Comparison of ENCODE assay signal across 8 cellular contexts in the genomic region with DNA sequence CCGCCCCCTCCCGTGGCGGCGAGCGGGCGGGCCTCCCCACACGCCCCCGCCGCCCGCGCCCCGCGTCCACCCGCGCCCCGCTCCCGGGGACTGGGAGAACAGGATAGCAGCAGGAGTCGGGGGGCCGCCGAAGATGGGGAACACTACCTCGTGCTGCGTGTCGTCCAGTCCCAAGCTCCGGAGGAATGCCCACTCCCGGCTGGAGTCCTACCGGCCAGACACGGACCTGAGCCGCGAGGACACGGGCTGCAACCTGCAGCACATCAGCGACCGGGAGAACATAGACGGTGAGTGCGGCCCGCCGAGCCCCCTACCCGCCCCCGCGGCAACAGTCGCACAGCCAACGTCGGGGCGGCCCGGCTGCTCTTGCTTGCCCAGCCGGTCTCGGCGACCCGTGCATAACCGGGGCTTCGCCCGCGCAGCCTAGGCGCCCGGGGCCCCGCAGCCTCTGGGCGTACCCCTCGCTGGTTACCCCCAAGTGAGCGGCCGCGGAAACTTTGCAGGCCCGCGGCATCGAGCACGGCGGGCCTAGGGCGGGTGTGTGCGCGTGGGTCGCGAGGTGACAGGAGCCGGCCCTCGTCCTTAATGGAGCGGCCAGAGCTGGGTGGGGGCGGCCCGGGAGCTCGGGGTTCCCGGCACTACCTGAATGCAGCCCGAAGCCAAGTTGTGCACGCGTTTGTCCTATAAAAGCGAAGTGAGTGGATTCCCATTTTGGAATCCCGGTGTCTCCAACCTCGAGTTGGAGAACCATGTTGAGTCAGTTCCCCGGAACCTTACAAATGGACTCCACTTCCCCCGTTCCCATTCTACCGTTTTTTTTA. TPM values are rescaled to one million over a fixed set of nuclear protein-coding genes. Genes with fewer than 3 reads are reported as not detected.
DNase-seq lines count a peak whose midpoint lies in the region; ATAC-seq and TF ChIP-seq lines count a peak whose summit lies in the region.

No MANE protein-coding gene starts in this region.

- H3K9me3 ChIP-seq in HUES48 (ENCODE audit: control insufficient read depth, insufficient read depth, low read length) (no peaks in the 10 kb centered on the region), mesodermal cell (ENCODE audit: control insufficient read depth, low read length) (no peaks in the 10 kb centered on the region)

- peaks cover 22% of the 10 kb centered on the region for H3K4me1 ChIP-seq in HUES48 (ENCODE audit: control insufficient read depth, insufficient read depth, low read length)
- peaks cover 3% of the 10 kb centered on the region for H3K4me1 ChIP-seq in mesodermal cell (ENCODE audit: control insufficient read depth, insufficient read depth, low read length, poor library complexity, severe bottlenecking)

- ATAC-seq in GM19397 (IDR thresholded peaks at IDR 0.05; ENCODE audit: unreplicated experiment) (peak; percentile 3), GM19328 (IDR thresholded peaks at IDR 0.05; ENCODE audit: unreplicated experiment) (no peak)

- no peaks in the 10 kb centered on the region for H3K27me3 ChIP-seq in HUES48 (ENCODE audit: control insufficient read depth, insufficient read depth, low read length)

- peaks cover 17% of the 10 kb centered on the region for H3K36me3 ChIP-seq in HUES48 (ENCODE audit: control insufficient read depth, insufficient read depth, low read length)
- H3K36me3 ChIP-seq in mesodermal cell (ENCODE audit: control insufficient read depth, insufficient read depth, low read length), result peaks cover 23% of the 10 kb centered on the region

- DNase-seq in AG09309 (ENCODE audit: low read depth), result no peak
- DNase-seq in activated CD4-positive, alpha-beta T cell treated with anti-CD3 and anti-CD28 coated beads, Interleukin-2, amount 50 U/mL, for 4 hours, result peak; percentile 17 to 29
- DNase-seq in effector CD4-positive, alpha-beta T cell, result peak; percentile 18

- no peak overlapping the region for H3K27ac ChIP-seq in HUES48 (ENCODE audit: low read depth, low read length)
- H3K27ac ChIP-seq in mesodermal cell (ENCODE audit: low read depth, low read length, severe bottlenecking), result no peak overlapping the region
- peak overlapping the region; percentile 50 for H3K27ac ChIP-seq in temporal lobe (ENCODE audit: low read depth, low read length)

- H3K9ac ChIP-seq in HUES48 (ENCODE audit: low read depth, low read length), result peak overlapping the region; percentile 60

- H3K4me3 ChIP-seq in AG09309 (ENCODE audit: control insufficient read depth, low read depth, low read length) (peak overlapping the region; percentile 88), HUES48 (ENCODE audit: low read depth, low read length) (peak overlapping the region; percentile 86), mesodermal cell (ENCODE audit: extremely low read depth, insufficient read depth, low read length, poor library complexity, severe bottlenecking) (peak overlapping the region; percentile 85)

- TF ChIP-seq CTCF in AG09309 (IDR thresholded peaks at IDR 0.05; ENCODE audit: control insufficient read depth, insufficient read depth, low read depth, low read length, missing control alignments), result no peak

- WGBS in mesodermal cell (ENCODE audit: insufficient coverage in 2 of 2), 2 experiments, result 0 to 1% methylated on average over 56 to 64 of the region's 86 CpGs

RNA-seq across cellular contexts. Expression of gene CCNY, which starts 0.8 kb away (rescaled TPM):
- polyA plus RNA-seq in mesodermal cell (2013, experiment 1 of 2), result 61.6 TPM
- polyA plus RNA-seq in mesodermal cell (2013, experiment 2 of 2), result 57.3 TPM
- total RNA-seq in temporal lobe, result 28.3 TPM
